8 cellular contexts compared by ENCODE assay signal in genomic region chr16:2520097-2520783, GRCh38. TPM values are rescaled to one million over a fixed set of nuclear protein-coding genes. Genes with fewer than 3 reads are reported as not detected.
DNase-seq lines count a peak whose midpoint lies in the region; ATAC-seq, FAIRE-seq and TF ChIP-seq lines count a peak whose summit lies in the region.

A gene with protein sequence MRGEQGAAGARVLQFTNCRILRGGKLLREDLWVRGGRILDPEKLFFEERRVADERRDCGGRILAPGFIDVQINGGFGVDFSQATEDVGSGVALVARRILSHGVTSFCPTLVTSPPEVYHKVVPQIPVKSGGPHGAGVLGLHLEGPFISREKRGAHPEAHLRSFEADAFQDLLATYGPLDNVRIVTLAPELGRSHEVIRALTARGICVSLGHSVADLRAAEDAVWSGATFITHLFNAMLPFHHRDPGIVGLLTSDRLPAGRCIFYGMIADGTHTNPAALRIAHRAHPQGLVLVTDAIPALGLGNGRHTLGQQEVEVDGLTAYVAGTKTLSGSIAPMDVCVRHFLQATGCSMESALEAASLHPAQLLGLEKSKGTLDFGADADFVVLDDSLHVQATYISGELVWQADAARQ (plus strand): TSS chr16:2520371. CDS start chr16:2520459, 88 bp downstream.

- H2BK5ac ChIP-seq in H1 (ENCODE audit: low read depth, low read length) (no peak within 1 kb of the TSS), mesenchymal stem cell (ENCODE audit: low read depth, low read length, poor library complexity, severe bottlenecking) (peak within 1 kb of the TSS; percentile 67)

- H4K5ac ChIP-seq in H1 (ENCODE audit: insufficient read length, low read depth, low read length): no peak within 1 kb of the TSS

- peak; percentile 99 for DNase-seq in GM12892 (ENCODE audit: insufficient read length)
- peak; percentile 80 for DNase-seq in HT-29 (ENCODE audit: low spot score)
- peak; percentile 76 for DNase-seq in NT2/D1 (ENCODE audit: low read depth, low spot score)
- DNase-seq in activated CD8-positive, alpha-beta memory T cell treated with anti-CD3 and anti-CD28 coated beads for 4 hours (ENCODE audit: low read depth in 2 of 2): peak; percentile 77 to 81
- DNase-seq in H1 (ENCODE audit: low read depth in 1 of 2, low spot score in 2 of 2): peak in 1 of 2 experiments; percentile 92
- peak; percentile 93 for DNase-seq in mesenchymal stem cell
- DNase-seq in stimulated activated CD8-positive, alpha-beta memory T cell treated with anti-CD3 and anti-CD28 coated beads, Interleukin-12 subunit alpha, Interleukin-12 subunit beta, amount 100 ng/mL, for 1 hour (ENCODE audit: low read depth): peak; percentile 78

- H2BK20ac ChIP-seq in H1 (ENCODE audit: low read length): no peak within 1 kb of the TSS

- H4K91ac ChIP-seq in H1 (replicated peaks; ENCODE audit: insufficient read length, low read length) (no peak within 1 kb of the TSS), mesenchymal stem cell (ENCODE audit: low read length) (peak within 1 kb of the TSS; percentile 73)

- H3K27ac ChIP-seq in H1 (ENCODE audit: low read depth, low read length) (no peak within 1 kb of the TSS), mesenchymal stem cell (ENCODE audit: low read length, poor library complexity, severe bottlenecking) (peak within 1 kb of the TSS; percentile 74)

- peaks cover 9% of the 10 kb centered on the region for H3K4me1 ChIP-seq in NT2/D1 (ENCODE audit: insufficient read depth, insufficient read length)
- H3K4me1 ChIP-seq in H1 (replicated peaks in 1 of 4; ENCODE audit: control insufficient read depth in 3 of 4, insufficient read depth in 4 of 4, low read length in 3 of 4): peaks cover 0 to 16% (median 2%) of the 10 kb centered on the region in 4 experiments; a peak in 5 of 7 replicates
- peaks cover 54% of the 10 kb centered on the region for H3K4me1 ChIP-seq in mesenchymal stem cell (ENCODE audit: control insufficient read depth, insufficient read depth, low read depth, low read length)

- ATAC-seq in GM18873 (IDR thresholded peaks at IDR 0.05; ENCODE audit: low FRiP score, unreplicated experiment): no peak

- H4K8ac ChIP-seq in H1 (ENCODE audit: extremely low read depth, insufficient read depth, low read length) (peak within 1 kb of the TSS; percentile 98), mesenchymal stem cell (ENCODE audit: low read length) (peak within 1 kb of the TSS; percentile 86)

- H3K79me2 ChIP-seq in H1 (ENCODE audit: control insufficient read depth in 1 of 2, insufficient read depth in 2 of 2, low read length in 2 of 2): peaks cover 18 to 48% of the 10 kb centered on the region in 2 experiments

- 9% methylated on average over 22 of the region's 83 CpGs; no CpG with 5 or more reads in 1 of the 2 experiments for WGBS in H1 (ENCODE audit: extremely low coverage in 1 of 2, insufficient coverage in 1 of 2, insufficient read length in 1 of 2, insufficient replicate concordance in 2 of 2, low coverage in 1 of 2, low lambda C conversion rate in 2 of 2, missing lambda C conversion rate in 1 of 2), 2 experiments
- WGBS in mesenchymal stem cell: under 1% methylated on average over 54 of the region's 83 CpGs

- H3K9ac ChIP-seq in NT2/D1 (ENCODE audit: insufficient read length, low read depth): peak within 1 kb of the TSS; percentile 91
- peak within 1 kb of the TSS; percentile 76 to 92 (median 82) for H3K9ac ChIP-seq in H1 (replicated peaks in 1 of 4; ENCODE audit: extremely low read depth in 1 of 4, low read depth in 3 of 4, low read length in 3 of 4)
- H3K9ac ChIP-seq in mesenchymal stem cell (ENCODE audit: low read length): peak within 1 kb of the TSS; percentile 92

- H3K79me1 ChIP-seq in H1 (ENCODE audit: low read depth, low read length): peaks cover 26% of the 10 kb centered on the region
- H3K79me1 ChIP-seq in mesenchymal stem cell (replicated peaks; ENCODE audit: low read length, poor library complexity, severe bottlenecking): peaks cover 19% of the 10 kb centered on the region

- TF ChIP-seq POLR2A in GM12892 (IDR thresholded peaks at IDR 0.05; ENCODE audit: low read depth, low read length) (peak; percentile 86), H1 (IDR thresholded peaks at IDR 0.05; ENCODE audit: control extremely low read depth in 1 of 2, low read depth in 2 of 2, low read length in 2 of 2) (peak; percentile 60 to 81; a peak in 2 of 3 replicates)

- H3K23ac ChIP-seq in H1 (ENCODE audit: insufficient read length) (no peak within 1 kb of the TSS), mesenchymal stem cell (ENCODE audit: low read length in 2 of 2) (no peak within 1 kb of the TSS)

- H3K18ac ChIP-seq in H1 (ENCODE audit: extremely low read depth, low read length) (no peak within 1 kb of the TSS; the same call in 1 of the 2 replicates), mesenchymal stem cell (ENCODE audit: low read depth in 1 of 2, low read length in 2 of 2) (peak within 1 kb of the TSS; percentile 54 to 85)

- H3K4me3 ChIP-seq in NT2/D1 (ENCODE audit: insufficient read length, low read depth) (peak within 1 kb of the TSS; percentile 83), H1 (ENCODE audit: extremely low read depth in 1 of 4, insufficient read depth in 2 of 4, low read depth in 3 of 4, low read length in 4 of 4) (peak within 1 kb of the TSS; percentile 45 to 87 (median 80)), mesenchymal stem cell (ENCODE audit: insufficient read depth in 1 of 2, low read depth in 1 of 2, low read length in 2 of 2) (peak within 1 kb of the TSS; percentile 70 to 90)

- H3K23me2 ChIP-seq in H1 (ENCODE audit: low read depth, low read length): peaks cover 5% of the 10 kb centered on the region; the same call in 1 of the 2 replicates

- no peaks in the 10 kb centered on the region for H3K27me3 ChIP-seq in NT2/D1 (ENCODE audit: insufficient read depth, insufficient read length)
- H3K27me3 ChIP-seq in H1 (replicated peaks in 1 of 4; ENCODE audit: control insufficient read depth in 3 of 4, extremely low read depth in 1 of 4, insufficient read depth in 3 of 4, low read length in 3 of 4): no peaks in the 10 kb centered on the region
- no peaks in the 10 kb centered on the region for H3K27me3 ChIP-seq in mesenchymal stem cell (ENCODE audit: control insufficient read depth in 1 of 2, insufficient read depth in 1 of 2, low read length in 2 of 2)

- H3K9me3 ChIP-seq in NT2/D1 (ENCODE audit: insufficient read depth, low read length) (no peaks in the 10 kb centered on the region), H1 (ENCODE audit: insufficient read depth in 2 of 2, low read depth in 1 of 2, low read length in 1 of 2) (no peaks in the 10 kb centered on the region), mesenchymal stem cell (ENCODE audit: control insufficient read depth, low read length) (no peaks in the 10 kb centered on the region)

- H2AFZ ChIP-seq in H1 (ENCODE audit: low read length) (no peak within 1 kb of the TSS), mesenchymal stem cell (ENCODE audit: low read depth, low read length) (no peak within 1 kb of the TSS)

- FAIRE-seq in GM12892 (lab: Jason Lieb, UNC) (peak; percentile 90), H1 (lab: Jason Lieb, UNC) (no peak)

- H3K56ac ChIP-seq in H1 (replicated peaks; ENCODE audit: insufficient read length, low read depth, low read length): no peak within 1 kb of the TSS

- no peak within 1 kb of the TSS for H3K14ac ChIP-seq in H1 (ENCODE audit: insufficient read length)
- H3K14ac ChIP-seq in mesenchymal stem cell (ENCODE audit: low read length in 2 of 2): no peak within 1 kb of the TSS

- H3K36me3 ChIP-seq in NT2/D1 (ENCODE audit: insufficient read depth, insufficient read length, low read length): peaks cover 73% of the 10 kb centered on the region
- H3K36me3 ChIP-seq in H1 (ENCODE audit: control insufficient read depth in 2 of 4, insufficient read depth in 4 of 4, low read length in 3 of 4): peaks cover 2 to 15% (median 5%) of the 10 kb centered on the region in 4 experiments; a peak in 5 of 8 replicates
- H3K36me3 ChIP-seq in mesenchymal stem cell (ENCODE audit: control insufficient read depth in 1 of 2, insufficient read depth in 2 of 2, low read depth in 1 of 2, low read length in 2 of 2): peaks cover 45 to 76% of the 10 kb centered on the region in 2 experiments

- CTCF ChIA-PET in H1 (lab: Charles Lee; ENCODE audit: partially characterized antibody): interaction anchor here (0.7 to 1.2 kb wide), 5 partner anchors 8 to 24 kb away, joined by 3 to 5 read pairs (median 3); partner anchors contain the start of gene CEMP1

- H4K20me1 ChIP-seq in H1 (replicated peaks in 1 of 2; ENCODE audit: control insufficient read depth in 1 of 2, insufficient read depth in 2 of 2, low read length in 2 of 2): peaks cover 24 to 32% of the 10 kb centered on the region in 2 experiments

- H2AK5ac ChIP-seq in H1 (ENCODE audit: low read depth, low read length) (no peak within 1 kb of the TSS), mesenchymal stem cell (ENCODE audit: low read length, severe bottlenecking) (peak within 1 kb of the TSS; percentile 41)

- POLR2A ChIA-PET in H1 (lab: Charles Lee; ENCODE audit: partially characterized antibody): interaction anchor here (0.6 to 7.6 kb wide), 18 partner anchors 9 to 295 kb away, joined by 3 to 108 read pairs (median 4); partner anchors contain the start of genes CEMP1, ECI1, NTN3 and PDPK1

- TF ChIP-seq EP300 in H1 (IDR thresholded peaks at IDR 0.05; ENCODE audit: borderline replicate concordance in 1 of 2, low read depth in 2 of 2, low read length in 2 of 2): peak in 1 of 2 experiments; percentile 85; a peak in 1 of 3 replicates

- TF ChIP-seq RAD21 in H1 (IDR thresholded peaks at IDR 0.05 in 1 of 2, conservative IDR thresholded peaks at IDR 0.05 in 1 of 2; ENCODE audit: low read depth in 2 of 2, low read length in 2 of 2): peak in 1 of 2 experiments; percentile 18; a peak in 1 of 4 replicates

- H2BK15ac ChIP-seq in H1 (ENCODE audit: low read length) (no peak within 1 kb of the TSS), mesenchymal stem cell (ENCODE audit: low read depth, poor library complexity, severe bottlenecking) (peak within 1 kb of the TSS; percentile 44)

- TF ChIP-seq CTCF in H1 (IDR thresholded peaks at IDR 0.05; ENCODE audit: control extremely low read depth in 1 of 3, insufficient read depth in 1 of 3, low read depth in 1 of 3, low read length in 3 of 3): no peak

- peak within 1 kb of the TSS; percentile 90 for H3K4me2 ChIP-seq in H1 (ENCODE audit: insufficient read depth in 1 of 2, low read depth in 2 of 2, low read length in 2 of 2)
- peak within 1 kb of the TSS; percentile 74 for H3K4me2 ChIP-seq in mesenchymal stem cell (ENCODE audit: low read length, poor library complexity, severe bottlenecking)

- H2BK120ac ChIP-seq in H1 (replicated peaks; ENCODE audit: low read depth, low read length) (no peak within 1 kb of the TSS), mesenchymal stem cell (ENCODE audit: low read depth, low read length) (peak within 1 kb of the TSS; percentile 22)

- H3K4ac ChIP-seq in H1 (replicated peaks; ENCODE audit: insufficient read length, low read depth, low read length) (no peak within 1 kb of the TSS), mesenchymal stem cell (ENCODE audit: low read depth in 1 of 2, low read length in 2 of 2) (peak within 1 kb of the TSS in 1 of 2 experiments; percentile 2)

- no peak within 1 kb of the TSS for H2BK12ac ChIP-seq in H1 (ENCODE audit: low read depth, low read length)
- peak within 1 kb of the TSS; percentile 32 to 49 for H2BK12ac ChIP-seq in mesenchymal stem cell (ENCODE audit: low read length in 2 of 2)

RNA-seq across cellular contexts. Expression of the gene that starts here (rescaled TPM):
- polyA plus RNA-seq in GM12892 (2012; ENCODE audit: missing spikeins): 12.3 TPM
- 112 and 114 TPM in 2 replicates for total RNA-seq in HT-29 (2014; rRNA removed; shearing (Covaris generic))
- total RNA-seq in H1 (2021; fragmentation: NEBNext Ultra II Directional; extraction: Animal tissue kit (Norgen Biotek cat#: 25700)): 43.0 and 45.0 TPM in 2 replicates
- 54.6 and 77.1 TPM in 2 replicates for polyA plus RNA-seq in H1 (2011; rRNA removed)
- 63.4 TPM for polyA plus RNA-seq in H1 (2011; cell fraction: cytosol; rRNA removed)
- polyA plus RNA-seq in H1 (2011; cell fraction: nucleus; rRNA removed): 345 TPM
- polyA plus RNA-seq in H1 (2012, experiment 1 of 2): 36.6 to 63.3 TPM (median 57.3 TPM) in 4 replicates
- 26.8 TPM for polyA plus RNA-seq in H1 (2012, experiment 2 of 2)
- polyA plus RNA-seq in H1 (2013, experiment 1 of 2): 19.9 TPM
- 18.3 TPM for polyA plus RNA-seq in H1 (2013, experiment 2 of 2)
- 15.9 and 28.8 TPM in 2 replicates for polyA minus RNA-seq in H1 (2011; rRNA and poly(A)+ RNA removed)
- 36.0 TPM for polyA minus RNA-seq in H1 (2011; cell fraction: cytosol; rRNA and poly(A)+ RNA removed)
- 89.1 TPM for polyA minus RNA-seq in H1 (2011; cell fraction: nucleus; rRNA and poly(A)+ RNA removed)
- polyA plus RNA-seq in mesenchymal stem cell (2013, experiment 1 of 2): 24.6 TPM
- 20.6 TPM for polyA plus RNA-seq in mesenchymal stem cell (2013, experiment 2 of 2)
